1 cellular context compared by ENCODE assay signal in genomic region chr11:37504066-37504611, GRCh38.
A peak's percentile ranks its signal among the peaks of the same experiment; 100 is the strongest.
TF ChIP-seq lines count a peak whose summit lies in the region.

No MANE protein-coding gene starts in this region.

TF ChIP-seq in GM12878, 131 proteins besides CTCF, POLR2A, EP300 and RAD21 (continued from another document and continues in another):
- TF ChIP-seq HDAC2 (IDR thresholded peaks at IDR 0.05) (no peak), MYB (IDR thresholded peaks at IDR 0.05; ENCODE audit: borderline replicate concordance, low read depth, low read length) (no peak), SREBF2 (IDR thresholded peaks at IDR 0.05; ENCODE audit: low read length) (no peak), PKNOX1 (IDR thresholded peaks at IDR 0.05) (no peak), STAT3 (IDR thresholded peaks at IDR 0.05; ENCODE audit: low read depth, low read length) (peak; percentile 95), MLLT1 (IDR thresholded peaks at IDR 0.05) (peak; percentile 73; the same call in 1 of the 2 replicates), JUND (IDR thresholded peaks at IDR 0.05; ENCODE audit: low read depth, low read length) (peak; percentile 87; the same call in 1 of the 2 replicates), RAD51 (IDR thresholded peaks at IDR 0.05) (no peak), ZZZ3 (IDR thresholded peaks at IDR 0.05; ENCODE audit: control insufficient read depth, insufficient read length, low read depth) (no peak), CHD4 (IDR thresholded peaks at IDR 0.05) (no peak), FOXM1 (IDR thresholded peaks at IDR 0.05; ENCODE audit: low read depth, low read length) (peak; percentile 100), POLR2AphosphoS5 (IDR thresholded peaks at IDR 0.05; ENCODE audit: low read length) (no peak), NRF1 (conservative IDR thresholded peaks at IDR 0.05; ENCODE audit: low read depth, low read length) (no peak), YBX1 (IDR thresholded peaks at IDR 0.05) (no peak), CBFB (IDR thresholded peaks at IDR 0.05; ENCODE audit: low read depth) (peak; percentile 99), PML (IDR thresholded peaks at IDR 0.05; ENCODE audit: low read length) (peak; percentile 94), BMI1 (IDR thresholded peaks at IDR 0.05; ENCODE audit: borderline replicate concordance) (peak; percentile 73), CBX3 (IDR thresholded peaks at IDR 0.05; ENCODE audit: borderline replicate concordance, low read depth) (no peak), TARDBP (IDR thresholded peaks at IDR 0.05; ENCODE audit: borderline replicate concordance) (peak; percentile 59; the same call in 1 of the 2 replicates), RELA (IDR thresholded peaks at IDR 0.05; ENCODE audit: borderline replicate concordance, partially characterized antibody) (peak; percentile 38), IRF3 (IDR thresholded peaks at IDR 0.05) (no peak), TBL1XR1 (IDR thresholded peaks at IDR 0.05; ENCODE audit: low read depth, low read length) (peak; percentile 100), ZNF207 (IDR thresholded peaks at IDR 0.05; ENCODE audit: borderline replicate concordance) (no peak), ESRRA (IDR thresholded peaks at IDR 0.05; ENCODE audit: low read length) (no peak), CREM (IDR thresholded peaks at IDR 0.05; ENCODE audit: low read depth) (peak; percentile 98), ZNF24 (IDR thresholded peaks at IDR 0.05) (0 out of 2 replicates have a peak, but pooled peaks have one; percentile 34), ATF2 (IDR thresholded peaks at IDR 0.05; ENCODE audit: low read length) (peak; percentile 99), POLR2AphosphoS2 (IDR thresholded peaks at IDR 0.05; ENCODE audit: low read depth, low read length) (no peak), MEF2B (IDR thresholded peaks at IDR 0.05; ENCODE audit: partially characterized antibody, poor library complexity, severe bottlenecking) (peak; percentile 99), WRNIP1 (IDR thresholded peaks at IDR 0.05; ENCODE audit: borderline replicate concordance, low read depth, low read length) (no peak), USF2 (IDR thresholded peaks at IDR 0.05; ENCODE audit: borderline replicate concordance, low read depth, low read length) (no peak), CBX5 (IDR thresholded peaks at IDR 0.05; ENCODE audit: low read depth) (peak; percentile 97), REST (IDR thresholded peaks at IDR 0.05; ENCODE audit: low read depth, low read length) (no peak; the same call in 1 of the 2 replicates), EED (IDR thresholded peaks at IDR 0.05; ENCODE audit: low read depth) (peak; percentile 100), ZBTB11 (CRISPR knock-in tag; IDR thresholded peaks at IDR 0.05) (no peak), ZBED1 (IDR thresholded peaks at IDR 0.05; ENCODE audit: borderline replicate concordance) (peak; percentile 99), SIX5 (IDR thresholded peaks at IDR 0.05; ENCODE audit: low read depth, low read length, severe bottlenecking) (no peak), TCF3 (IDR thresholded peaks at IDR 0.05; ENCODE audit: borderline replicate concordance, insufficient read depth, low read depth, low read length) (peak; percentile 83; the same call in 1 of the 2 replicates), CHD2 (IDR thresholded peaks at IDR 0.05; ENCODE audit: borderline replicate concordance, low read depth, low read length) (peak; percentile 77), NR2C1 (IDR thresholded peaks at IDR 0.05) (no peak), NFIC (IDR thresholded peaks at IDR 0.05; ENCODE audit: low read depth, low read length) (peak; percentile 100), CHD1 (IDR thresholded peaks at IDR 0.05; ENCODE audit: low read depth, low read length) (no peak), PAX5 (IDR thresholded peaks at IDR 0.05; ENCODE audit: borderline replicate concordance, low read depth, low read length) (peak; percentile 95)
- TF ChIP-seq, protein P1, sequence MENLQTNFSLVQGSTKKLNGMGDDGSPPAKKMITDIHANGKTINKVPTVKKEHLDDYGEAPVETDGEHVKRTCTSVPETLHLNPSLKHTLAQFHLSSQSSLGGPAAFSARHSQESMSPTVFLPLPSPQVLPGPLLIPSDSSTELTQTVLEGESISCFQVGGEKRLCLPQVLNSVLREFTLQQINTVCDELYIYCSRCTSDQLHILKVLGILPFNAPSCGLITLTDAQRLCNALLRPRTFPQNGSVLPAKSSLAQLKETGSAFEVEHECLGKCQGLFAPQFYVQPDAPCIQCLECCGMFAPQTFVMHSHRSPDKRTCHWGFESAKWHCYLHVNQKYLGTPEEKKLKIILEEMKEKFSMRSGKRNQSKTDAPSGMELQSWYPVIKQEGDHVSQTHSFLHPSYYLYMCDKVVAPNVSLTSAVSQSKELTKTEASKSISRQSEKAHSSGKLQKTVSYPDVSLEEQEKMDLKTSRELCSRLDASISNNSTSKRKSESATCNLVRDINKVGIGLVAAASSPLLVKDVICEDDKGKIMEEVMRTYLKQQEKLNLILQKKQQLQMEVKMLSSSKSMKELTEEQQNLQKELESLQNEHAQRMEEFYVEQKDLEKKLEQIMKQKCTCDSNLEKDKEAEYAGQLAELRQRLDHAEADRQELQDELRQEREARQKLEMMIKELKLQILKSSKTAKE (IDR thresholded peaks at IDR 0.05; ENCODE audit: low read depth, poor library complexity, severe bottlenecking), result peak; percentile 93
- TF ChIP-seq, protein P2, sequence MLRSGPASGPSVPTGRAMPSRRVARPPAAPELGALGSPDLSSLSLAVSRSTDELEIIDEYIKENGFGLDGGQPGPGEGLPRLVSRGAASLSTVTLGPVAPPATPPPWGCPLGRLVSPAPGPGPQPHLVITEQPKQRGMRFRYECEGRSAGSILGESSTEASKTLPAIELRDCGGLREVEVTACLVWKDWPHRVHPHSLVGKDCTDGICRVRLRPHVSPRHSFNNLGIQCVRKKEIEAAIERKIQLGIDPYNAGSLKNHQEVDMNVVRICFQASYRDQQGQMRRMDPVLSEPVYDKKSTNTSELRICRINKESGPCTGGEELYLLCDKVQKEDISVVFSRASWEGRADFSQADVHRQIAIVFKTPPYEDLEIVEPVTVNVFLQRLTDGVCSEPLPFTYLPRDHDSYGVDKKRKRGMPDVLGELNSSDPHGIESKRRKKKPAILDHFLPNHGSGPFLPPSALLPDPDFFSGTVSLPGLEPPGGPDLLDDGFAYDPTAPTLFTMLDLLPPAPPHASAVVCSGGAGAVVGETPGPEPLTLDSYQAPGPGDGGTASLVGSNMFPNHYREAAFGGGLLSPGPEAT (IDR thresholded peaks at IDR 0.05; ENCODE audit: low read depth), result peak; percentile 87
- TF ChIP-seq, protein P3, sequence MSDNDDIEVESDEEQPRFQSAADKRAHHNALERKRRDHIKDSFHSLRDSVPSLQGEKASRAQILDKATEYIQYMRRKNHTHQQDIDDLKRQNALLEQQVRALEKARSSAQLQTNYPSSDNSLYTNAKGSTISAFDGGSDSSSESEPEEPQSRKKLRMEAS (IDR thresholded peaks at IDR 0.05; ENCODE audit: low read depth, low read length), result no peak
